ENCODE assay signal across 7 cellular contexts in genomic region chrX:139559383-139560042, GRCh38. TPM values are rescaled to one million over a fixed set of nuclear protein-coding genes. Genes with fewer than 3 reads are reported as not detected.
DNase-seq lines count a peak whose midpoint lies in the region; ATAC-seq and FAIRE-seq lines count a peak whose summit lies in the region.

No MANE protein-coding gene starts in this region.

- no peak for FAIRE-seq in RCC 7860 (lab: Jason Lieb, UNC)

- ATAC-seq in GM19455 (IDR thresholded peaks at IDR 0.05; ENCODE audit: unreplicated experiment) (peak; percentile 75), HG03565 (IDR thresholded peaks at IDR 0.05; ENCODE audit: unreplicated experiment) (peak; percentile 77)

- DNase-seq in GF-D8 (lab: John Stamatoyannopoulos, UW) (peak; percentile 20), RCC 7860 (ENCODE audit: low spot score) (peak; percentile 24), fibroblast of the conjunctiva (ENCODE audit: low read depth) (peak; percentile 47), renal cortical epithelial cell (ENCODE audit: low read depth) (peak; percentile 68), NCI-H2081 treated with DMSO at 0.1 percent for 48 hours (lab: John Stamatoyannopoulos, UW) (no peak)

RNA-seq across cellular contexts. Expression of gene F9, which starts 29.0 kb away (rescaled TPM):
- total RNA-seq in renal cortical epithelial cell: not detected in 2 replicates
